8 cellular contexts compared by ENCODE assay signal in the genomic region with DNA sequence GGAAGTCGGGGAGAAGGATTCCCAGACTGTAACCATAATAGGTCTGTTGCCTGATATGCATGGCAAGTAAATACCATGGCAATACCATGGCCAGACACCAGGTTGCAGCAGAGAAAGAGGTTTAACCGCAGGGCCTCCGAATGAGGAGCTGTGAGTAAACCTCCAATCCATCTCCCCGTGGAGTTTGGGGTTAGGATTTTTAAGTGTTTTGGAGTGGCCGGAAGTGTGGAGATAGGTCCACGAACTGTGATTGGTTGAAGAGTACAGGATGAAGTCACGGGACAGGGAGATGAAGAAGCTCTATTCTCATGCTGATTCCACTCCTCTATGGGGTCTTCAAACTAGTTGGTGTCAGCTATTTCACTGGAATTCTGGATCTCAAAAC.
DNase-seq lines count a peak whose midpoint lies in the region; ATAC-seq, FAIRE-seq and TF ChIP-seq lines count a peak whose summit lies in the region.

No MANE protein-coding gene starts in this region.

- peak; percentile 98 for FAIRE-seq in endothelial cell of umbilical vein (lab: Jason Lieb, UNC)

- peaks cover 0 to 4% of the 10 kb centered on the region in 2 donors for H3K4me1 Mint-ChIP-seq in stimulated activated naive B cell treated with anti-CD40 and anti-IgM and Interleukin-4, amounts not matched to agents 10 μg/mL and 1 μg/mL and 100 μg/mL, for 72 hours

- H3K9me3 ChIP-seq in endothelial cell of umbilical vein (replicated peaks; ENCODE audit: control insufficient read depth, insufficient read depth, low read length), result no peaks in the 10 kb centered on the region

- dilution Hi-C loops in endothelial cell of umbilical vein (cut with MboI; ENCODE audit: extremely low pct_ligation_motif_present, low sequenced_read_pairs), result no loop called here

- intact Hi-C loops in endothelial cell of umbilical vein (cut with micrococcal nuclease), result loop anchor here (1.0 to 2.0 kb wide), 9 partner anchors 12 to 425 kb away; a partner anchor contains a TSS

- peak; percentile 72 for TF ChIP-seq CTCF in endothelial cell of umbilical vein (IDR thresholded peaks at IDR 0.05; ENCODE audit: extremely low read depth in 1 of 2, insufficient read depth in 1 of 2, low read depth in 1 of 2, low read length in 2 of 2)

- H3K27ac Mint-ChIP-seq in stimulated activated naive B cell treated with anti-CD40 and anti-IgM and Interleukin-4, amounts not matched to agents 10 μg/mL and 1 μg/mL and 100 μg/mL, for 72 hours, result no peak overlapping the region

- peak; percentile 85 for ATAC-seq in HG03175 (IDR thresholded peaks at IDR 0.05; ENCODE audit: unreplicated experiment)
- ATAC-seq in stimulated activated naive B cell treated with anti-CD40 and anti-IgM and Interleukin-4, amounts not matched to agents 10 μg/mL and 1 μg/mL and 100 μg/mL, for 72 hours (replicated peaks), result peak; percentile 56 to 69

- H3K36me3 ChIP-seq in endothelial cell of umbilical vein (ENCODE audit: control insufficient read depth in 2 of 2, extremely low read depth in 1 of 2, insufficient read depth in 2 of 2, low read length in 2 of 2), result no peaks in the 10 kb centered on the region

- H3K4me3 ChIP-seq in endothelial cell of umbilical vein (replicated peaks in 1 of 3; ENCODE audit: insufficient read depth in 1 of 3, low read depth in 1 of 3, low read length in 3 of 3), result no peak overlapping the region

- no peak for TF ChIP-seq POLR2A in endothelial cell of umbilical vein (IDR thresholded peaks at IDR 0.05; ENCODE audit: low read depth, low read length)

- no peak overlapping the region for H3K4me3 Mint-ChIP-seq in stimulated activated naive B cell treated with anti-CD40 and anti-IgM and Interleukin-4, amounts not matched to agents 10 μg/mL and 1 μg/mL and 100 μg/mL, for 72 hours

- H3K36me3 Mint-ChIP-seq in stimulated activated naive B cell treated with anti-CD40 and anti-IgM and Interleukin-4, amounts not matched to agents 10 μg/mL and 1 μg/mL and 100 μg/mL, for 72 hours, result no peaks in the 10 kb centered on the region

- peak; percentile 68 for DNase-seq in COR-L47 (lab: John Stamatoyannopoulos, UW)
- peak; percentile 38 for DNase-seq in GM19240 (ENCODE audit: insufficient read length, low spot score)
- peak; percentile 77 for DNase-seq in NCI-H345 (lab: John Stamatoyannopoulos, UW)
- DNase-seq in activated CD4-positive, alpha-beta T cell treated with anti-CD3 and anti-CD28 coated beads, Interleukin-2, amount 50 U/mL, for 4 hours, result peak; percentile 18 to 24
- peak; percentile 89 for DNase-seq in endothelial cell of umbilical vein (ENCODE audit: low read depth, low spot score)
- peak; percentile 79 for DNase-seq in middle frontal gyrus (ENCODE audit: extremely low spot score, low spot score)
- no peak for DNase-seq in stimulated activated naive B cell treated with anti-CD40 and anti-IgM and Interleukin-4, amounts not matched to agents 10 μg/mL and 1 μg/mL and 100 μg/mL, for 72 hours

- no peak overlapping the region for H3K9ac ChIP-seq in endothelial cell of umbilical vein (replicated peaks; ENCODE audit: extremely low read depth, insufficient read depth, low read length)

- POLR2A ChIA-PET in endothelial cell of umbilical vein (lab: Charles Lee), result interaction anchor here (0.5 kb wide), 1 partner anchor 144 kb away, joined by 5 read pairs; no protein-coding TSS in a partner anchor

- no peak overlapping the region for H3K27ac ChIP-seq in endothelial cell of umbilical vein (ENCODE audit: insufficient read depth, low read depth, low read length)

- no peaks in the 10 kb centered on the region for H3K27me3 ChIP-seq in endothelial cell of umbilical vein (ENCODE audit: control insufficient read depth in 2 of 2, insufficient read depth in 2 of 2, low read length in 2 of 2)

- no peaks in the 10 kb centered on the region for H3K9me1 ChIP-seq in endothelial cell of umbilical vein (replicated peaks; ENCODE audit: control insufficient read depth, extremely low read depth, insufficient read depth, low read length)

- no peaks in the 10 kb centered on the region for H3K79me2 ChIP-seq in endothelial cell of umbilical vein (ENCODE audit: control insufficient read depth, insufficient read depth, low read length)

- peaks cover 6% of the 10 kb centered on the region for H3K4me1 ChIP-seq in endothelial cell of umbilical vein (ENCODE audit: control insufficient read depth, extremely low read depth, insufficient read depth, low read length)

- H2AFZ ChIP-seq in endothelial cell of umbilical vein (ENCODE audit: low read depth, low read length), result peak overlapping the region; percentile 32

- no peaks in the 10 kb centered on the region for H3K27me3 Mint-ChIP-seq in stimulated activated naive B cell treated with anti-CD40 and anti-IgM and Interleukin-4, amounts not matched to agents 10 μg/mL and 1 μg/mL and 100 μg/mL, for 72 hours

- H4K20me1 ChIP-seq in endothelial cell of umbilical vein (replicated peaks; ENCODE audit: control insufficient read depth, extremely low read depth, insufficient read depth, low read length), result no peaks in the 10 kb centered on the region

- no peaks in the 10 kb centered on the region for H3K9me3 Mint-ChIP-seq in stimulated activated naive B cell treated with anti-CD40 and anti-IgM and Interleukin-4, amounts not matched to agents 10 μg/mL and 1 μg/mL and 100 μg/mL, for 72 hours

- CTCF ChIA-PET in endothelial cell of umbilical vein (lab: Charles Lee), result interaction anchor here (0.6 to 3.6 kb wide), 64 partner anchors 9 to 424 kb away, joined by 3 to 218 read pairs (median 4); a partner anchor contains a TSS

- no peak overlapping the region for H3K4me2 ChIP-seq in endothelial cell of umbilical vein (ENCODE audit: insufficient read depth, low read length)

- no TSS peak for BruUV-seq in endothelial cell of umbilical vein (replicated peaks; lab: Mats Ljungman, UMichigan)

TF ChIP-seq in endothelial cell of umbilical vein, 7 proteins besides CTCF, POLR2A, EP300 and RAD21:
- TF ChIP-seq, protein P1, sequence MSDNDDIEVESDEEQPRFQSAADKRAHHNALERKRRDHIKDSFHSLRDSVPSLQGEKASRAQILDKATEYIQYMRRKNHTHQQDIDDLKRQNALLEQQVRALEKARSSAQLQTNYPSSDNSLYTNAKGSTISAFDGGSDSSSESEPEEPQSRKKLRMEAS (IDR thresholded peaks at IDR 0.05; ENCODE audit: insufficient read depth, insufficient read length), result no peak
- no peak for TF ChIP-seq GATA2 (IDR thresholded peaks at IDR 0.05; ENCODE audit: insufficient read depth, insufficient read length, low read depth, low read length)
- TF ChIP-seq POLR2AphosphoS5 (IDR thresholded peaks at IDR 0.05; ENCODE audit: insufficient read depth, low read depth, low read length), result no peak
- TF ChIP-seq MYC (IDR thresholded peaks at IDR 0.05; ENCODE audit: low read depth, low read length), result no peak
- no peak for TF ChIP-seq FOS (IDR thresholded peaks at IDR 0.05; ENCODE audit: borderline replicate concordance, insufficient read depth, low read length)
- TF ChIP-seq EZH2 (IDR thresholded peaks at IDR 0.05; ENCODE audit: borderline replicate concordance, low read depth, low read length, severe bottlenecking), result no peak
- TF ChIP-seq JUN (IDR thresholded peaks at IDR 0.05; ENCODE audit: borderline replicate concordance, insufficient read depth, insufficient read length, low read depth), result no peak
